26 cellular contexts compared by ENCODE assay signal in genomic region chr12:168201-168600, GRCh38. TPM values are rescaled to one million over a fixed set of nuclear protein-coding genes. Genes with fewer than 3 reads are reported as not detected.
"Had no signal": no experiment of that assay in that cellular context is flagged by ENCODE, and none has a peak within 500 bp of the region (broad histone marks: within the 10 kb centered on the region; RNA-seq: fewer than 3 reads in every experiment).

No MANE protein-coding gene starts in this region.

- H3K36me3 Mint-ChIP-seq: activated naive CD4-positive, alpha-beta T cell treated with anti-CD3 and anti-CD28 coated beads, Interleukin-2, amount 50 U/mL, for 72 hours had no signal

- DNase-seq: activated CD4-positive, alpha-beta T cell treated with anti-CD3 and anti-CD28 coated beads for 1 hour; activated CD4-positive, alpha-beta T cell treated with anti-CD3 and anti-CD28 coated beads, Interleukin-2, amount 50 U/mL, for 1 hour; activated gamma-delta T cell treated with Interleukin-2 at 50 U/mL for 16 hours; activated T-cell treated with anti-CD3 and anti-CD28 coated beads, Interleukin-2, amount 50 U/mL, for 1 hour; colonic mucosa; dorsolateral prefrontal cortex; effector memory CD8-positive, alpha-beta T cell; gastrocnemius medialis; head of caudate nucleus; lower lobe of right lung; naive thymus-derived CD4-positive, alpha-beta T cell; retina; spleen; stimulated activated CD4-positive, alpha-beta T cell treated with anti-CD3 and anti-CD28 coated beads, Interleukin-4, amount 100 ng/mL, for 1 hour; stimulated activated naive CD4-positive, alpha-beta T cell; T-helper 9 cell; upper lobe of right lung had no signal

- H3K27ac ChIP-seq: colonic mucosa, esophagus muscularis mucosa, lower lobe of right lung, spleen, thoracic aorta, upper lobe of right lung had no signal

- H3K36me3 ChIP-seq: colonic mucosa, esophagus muscularis mucosa, gastrocnemius medialis, lower lobe of right lung, spleen, thoracic aorta, upper lobe of right lung had no signal

- H3K9me3 Mint-ChIP-seq: activated naive CD4-positive, alpha-beta T cell treated with anti-CD3 and anti-CD28 coated beads, Interleukin-2, amount 50 U/mL, for 72 hours; effector memory CD8-positive, alpha-beta T cell; naive thymus-derived CD4-positive, alpha-beta T cell had no signal

- FAIRE-seq: bronchial epithelial cell, endothelial cell of umbilical vein had no signal

- H3K4me1 ChIP-seq: colonic mucosa, upper lobe of right lung had no signal

- H3K27ac Mint-ChIP-seq: activated naive CD4-positive, alpha-beta T cell treated with anti-CD3 and anti-CD28 coated beads, Interleukin-2, amount 50 U/mL, for 72 hours; effector memory CD8-positive, alpha-beta T cell; progenitor cell of endocrine pancreas had no signal

- H3K4me3 ChIP-seq: colonic mucosa, dorsolateral prefrontal cortex, esophagus muscularis mucosa, gastrocnemius medialis, lower lobe of right lung, spleen, thoracic aorta, upper lobe of right lung had no signal

- H3K27me3 ChIP-seq: colonic mucosa, dorsolateral prefrontal cortex, upper lobe of right lung had no signal

- H3K4me3 Mint-ChIP-seq: activated CD8-positive, alpha-beta T cell treated with anti-CD3 and anti-CD28 coated beads, Interleukin-2, amount 10 ng/mL, durations not matched to agents 7 days and 5 days; effector memory CD8-positive, alpha-beta T cell; naive thymus-derived CD4-positive, alpha-beta T cell had no signal

- H3K9me3 ChIP-seq: colonic mucosa, esophagus muscularis mucosa, gastrocnemius medialis, lower lobe of right lung, spleen, thoracic aorta, upper lobe of right lung had no signal

RNA-seq across cellular contexts. Expression of gene SLC6A12, which starts 45.8 kb away (rescaled TPM):
- total RNA-seq: activated CD8-positive, alpha-beta T cell treated with anti-CD3 and anti-CD28 coated beads, Interleukin-2, amount 10 ng/mL, durations not matched to agents 7 days and 5 days; activated naive CD4-positive, alpha-beta T cell treated with anti-CD3 and anti-CD28 coated beads, Interleukin-2, amount 50 U/mL, for 72 hours; bronchial epithelial cell; endothelial cell of umbilical vein; osteocyte; T-helper 1 cell treated with Interleukin-12 subunit alpha and Interleukin-12 subunit beta and Interleukin-4 antibody, amounts not matched to agents 30 ng/mL and 1 ng/mL, for 36 hours had no signal
- polyA plus RNA-seq: endothelial cell of umbilical vein; naive thymus-derived CD4-positive, alpha-beta T cell had no signal
